In genomic region chr6:139286438-139286837, GRCh38 we compare ENCODE assay signal across 3 cellular contexts. TPM values are rescaled to one million over a fixed set of nuclear protein-coding genes. Genes with fewer than 3 reads are reported as not detected.
"Had no signal": no experiment of that assay in that cellular context is flagged by ENCODE, and none has a peak within 500 bp of the region (broad histone marks: within the 10 kb centered on the region; RNA-seq: fewer than 3 reads in every experiment).

No MANE protein-coding gene starts in this region.

RNA-seq across cellular contexts. Expression of gene TXLNB, which starts 5.4 kb away (rescaled TPM):
- total RNA-seq: HepG2, HT-29, K562 had no signal
- polyA plus RNA-seq: HepG2, K562 had no signal
